In the genomic region with DNA sequence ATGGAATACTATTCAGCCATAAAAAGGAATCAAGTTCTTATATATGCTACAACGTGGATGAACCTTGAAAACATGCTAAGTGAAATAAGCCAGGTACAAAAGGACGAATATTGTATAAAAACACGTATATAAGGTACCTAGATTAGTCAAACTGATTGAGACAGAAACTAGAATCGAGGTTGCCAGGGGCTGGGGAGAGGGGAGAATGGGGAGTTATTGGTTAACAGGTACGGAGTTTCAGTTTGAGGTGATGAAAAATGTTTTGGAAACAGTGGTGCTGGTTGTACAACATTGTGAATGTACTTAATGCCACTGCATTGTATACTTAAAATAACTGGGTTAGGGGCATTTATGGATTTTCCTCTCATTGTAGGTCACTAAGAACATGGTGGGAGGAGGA, we compare ENCODE assay signal across 7 cellular contexts.
DNase-seq lines count a peak whose midpoint lies in the region; ATAC-seq, FAIRE-seq and TF ChIP-seq lines count a peak whose summit lies in the region.
"Not testable (repeated sequence)": the region's sequence is repeated elsewhere in the genome, so short reads cannot be mapped to it uniquely, and the experiment has no call there.

No MANE protein-coding gene starts in this region.

- H3K4me1 Mint-ChIP-seq in activated CD4-positive, alpha-beta T cell treated with anti-CD3 and anti-CD28 coated beads, Interleukin-2, amount 10 ng/mL, durations not matched to agents 24 days and 14 days, result peaks cover 12% of the 10 kb centered on the region
- peaks cover 13% of the 10 kb centered on the region for H3K4me1 Mint-ChIP-seq in activated T-helper 1 cell treated with anti-CD3 and anti-CD28 coated beads, Interleukin-12 subunit alpha, Interleukin-12 subunit beta, Interleukin-2, Interleukin-4 antibody, amounts not matched to agents 30 ng/mL and 10 ng/mL and 1 ng/mL, durations not matched to agents 14 hours and 24 hours and 36 hours (ENCODE audit: low read depth)

- not testable (repeated sequence) for H2AFZ ChIP-seq in endothelial cell of umbilical vein (ENCODE audit: low read depth, low read length)

- H4K20me1 ChIP-seq in endothelial cell of umbilical vein (replicated peaks; ENCODE audit: control insufficient read depth, extremely low read depth, insufficient read depth, low read length), result not testable (repeated sequence)

- not testable (repeated sequence) for H3K36me3 ChIP-seq in endothelial cell of umbilical vein (ENCODE audit: control insufficient read depth in 2 of 2, extremely low read depth in 1 of 2, insufficient read depth in 2 of 2, low read length in 2 of 2)

- TF ChIP-seq CTCF in endothelial cell of umbilical vein (IDR thresholded peaks at IDR 0.05; ENCODE audit: extremely low read depth in 1 of 2, insufficient read depth in 1 of 2, low read depth in 1 of 2, low read length in 2 of 2), result not testable (repeated sequence)

- not testable (repeated sequence) for H3K4me1 ChIP-seq in endothelial cell of umbilical vein (ENCODE audit: control insufficient read depth, extremely low read depth, insufficient read depth, low read length)

- intact Hi-C loops in activated CD4-positive, alpha-beta T cell treated with anti-CD3 and anti-CD28 coated beads, Interleukin-2, amount 10 ng/mL, durations not matched to agents 24 days and 14 days (cut with micrococcal nuclease); activated T-helper 1 cell treated with anti-CD3 and anti-CD28 coated beads, Interleukin-12 subunit alpha, Interleukin-12 subunit beta, Interleukin-2, Interleukin-4 antibody, amounts not matched to agents 30 ng/mL and 10 ng/mL and 1 ng/mL, durations not matched to agents 14 hours and 24 hours and 36 hours (cut with micrococcal nuclease); endothelial cell of umbilical vein (cut with micrococcal nuclease): not testable (repeated sequence)

- not testable (repeated sequence) for H3K9me3 ChIP-seq in endothelial cell of umbilical vein (replicated peaks; ENCODE audit: control insufficient read depth, insufficient read depth, low read length)

- not testable (repeated sequence) for TF ChIP-seq POLR2A in endothelial cell of umbilical vein (IDR thresholded peaks at IDR 0.05; ENCODE audit: low read depth, low read length)

- H3K4me2 ChIP-seq in endothelial cell of umbilical vein (ENCODE audit: insufficient read depth, low read length), result not testable (repeated sequence)

- POLR2A ChIA-PET in endothelial cell of umbilical vein (lab: Charles Lee), result not testable (repeated sequence)

- H3K4me3 ChIP-seq in endothelial cell of umbilical vein (replicated peaks in 1 of 3; ENCODE audit: insufficient read depth in 1 of 3, low read depth in 1 of 3, low read length in 3 of 3), result not testable (repeated sequence)

- CTCF ChIA-PET in endothelial cell of umbilical vein (lab: Charles Lee), result not testable (repeated sequence)

- H3K4me3 Mint-ChIP-seq in activated CD4-positive, alpha-beta T cell treated with anti-CD3 and anti-CD28 coated beads, Interleukin-2, amount 10 ng/mL, durations not matched to agents 24 days and 14 days; activated T-helper 1 cell treated with anti-CD3 and anti-CD28 coated beads, Interleukin-12 subunit alpha, Interleukin-12 subunit beta, Interleukin-2, Interleukin-4 antibody, amounts not matched to agents 30 ng/mL and 10 ng/mL and 1 ng/mL, durations not matched to agents 14 hours and 24 hours and 36 hours: not testable (repeated sequence)

- ATAC-seq in GM18511 (IDR thresholded peaks at IDR 0.05; ENCODE audit: unreplicated experiment), result peak; percentile 55
- peak; percentile 71 for ATAC-seq in GM18909 (IDR thresholded peaks at IDR 0.05; ENCODE audit: poor library complexity, unreplicated experiment)
- peak; percentile 43 for ATAC-seq in HG02763 (IDR thresholded peaks at IDR 0.05; ENCODE audit: unreplicated experiment)
- ATAC-seq in HG03196 (IDR thresholded peaks at IDR 0.05; ENCODE audit: unreplicated experiment), result peak; percentile 50

- not testable (repeated sequence) for BruUV-seq in endothelial cell of umbilical vein (replicated peaks; lab: Mats Ljungman, UMichigan)

- dilution Hi-C loops in endothelial cell of umbilical vein (cut with MboI; ENCODE audit: extremely low pct_ligation_motif_present, low sequenced_read_pairs), result not testable (repeated sequence)

- H3K36me3 Mint-ChIP-seq in activated CD4-positive, alpha-beta T cell treated with anti-CD3 and anti-CD28 coated beads, Interleukin-2, amount 10 ng/mL, durations not matched to agents 24 days and 14 days (ENCODE audit: low read depth); activated T-helper 1 cell treated with anti-CD3 and anti-CD28 coated beads, Interleukin-12 subunit alpha, Interleukin-12 subunit beta, Interleukin-2, Interleukin-4 antibody, amounts not matched to agents 30 ng/mL and 10 ng/mL and 1 ng/mL, durations not matched to agents 14 hours and 24 hours and 36 hours (ENCODE audit: low read depth): not testable (repeated sequence)

- peak; percentile 59 for FAIRE-seq in endothelial cell of umbilical vein (lab: Jason Lieb, UNC)

- not testable (repeated sequence) for H3K9me1 ChIP-seq in endothelial cell of umbilical vein (replicated peaks; ENCODE audit: control insufficient read depth, extremely low read depth, insufficient read depth, low read length)

- H3K27ac Mint-ChIP-seq in activated CD4-positive, alpha-beta T cell treated with anti-CD3 and anti-CD28 coated beads, Interleukin-2, amount 10 ng/mL, durations not matched to agents 24 days and 14 days, result peak overlapping the region; percentile 58
- peak overlapping the region; percentile 65 for H3K27ac Mint-ChIP-seq in activated T-helper 1 cell treated with anti-CD3 and anti-CD28 coated beads, Interleukin-12 subunit alpha, Interleukin-12 subunit beta, Interleukin-2, Interleukin-4 antibody, amounts not matched to agents 30 ng/mL and 10 ng/mL and 1 ng/mL, durations not matched to agents 14 hours and 24 hours and 36 hours

- H3K27me3 ChIP-seq in endothelial cell of umbilical vein (ENCODE audit: control insufficient read depth in 2 of 2, insufficient read depth in 2 of 2, low read length in 2 of 2), result not testable (repeated sequence)

- not testable (repeated sequence) for H3K27me3 Mint-ChIP-seq in activated CD4-positive, alpha-beta T cell treated with anti-CD3 and anti-CD28 coated beads, Interleukin-2, amount 10 ng/mL, durations not matched to agents 24 days and 14 days; activated T-helper 1 cell treated with anti-CD3 and anti-CD28 coated beads, Interleukin-12 subunit alpha, Interleukin-12 subunit beta, Interleukin-2, Interleukin-4 antibody, amounts not matched to agents 30 ng/mL and 10 ng/mL and 1 ng/mL, durations not matched to agents 14 hours and 24 hours and 36 hours (ENCODE audit: insufficient read depth)

- not testable (repeated sequence) for H3K9me3 Mint-ChIP-seq in activated CD4-positive, alpha-beta T cell treated with anti-CD3 and anti-CD28 coated beads, Interleukin-2, amount 10 ng/mL, durations not matched to agents 24 days and 14 days; activated T-helper 1 cell treated with anti-CD3 and anti-CD28 coated beads, Interleukin-12 subunit alpha, Interleukin-12 subunit beta, Interleukin-2, Interleukin-4 antibody, amounts not matched to agents 30 ng/mL and 10 ng/mL and 1 ng/mL, durations not matched to agents 14 hours and 24 hours and 36 hours

- H3K27ac ChIP-seq in endothelial cell of umbilical vein (ENCODE audit: insufficient read depth, low read depth, low read length), result not testable (repeated sequence)

- H3K79me2 ChIP-seq in endothelial cell of umbilical vein (ENCODE audit: control insufficient read depth, insufficient read depth, low read length), result not testable (repeated sequence)

- H3K9ac ChIP-seq in endothelial cell of umbilical vein (replicated peaks; ENCODE audit: extremely low read depth, insufficient read depth, low read length), result not testable (repeated sequence)

- peak; percentile 55 for DNase-seq in activated CD4-positive, alpha-beta T cell treated with anti-CD3 and anti-CD28 coated beads, Interleukin-2, amount 10 ng/mL, durations not matched to agents 24 days and 14 days
- not testable (repeated sequence) for DNase-seq in activated T-helper 1 cell treated with anti-CD3 and anti-CD28 coated beads, Interleukin-12 subunit alpha, Interleukin-12 subunit beta, Interleukin-2, Interleukin-4 antibody, amounts not matched to agents 30 ng/mL and 10 ng/mL and 1 ng/mL, durations not matched to agents 14 hours and 24 hours and 36 hours (ENCODE audit: low spot score); endothelial cell of umbilical vein (ENCODE audit: low read depth, low spot score)
